In genomic region chr10:92087750-92088395, GRCh38 we compare ENCODE assay signal across 8 cellular contexts.
DNase-seq lines count a peak whose midpoint lies in the region; ATAC-seq and TF ChIP-seq lines count a peak whose summit lies in the region.

No MANE protein-coding gene starts in this region.

- no peak for TF ChIP-seq POLR2A in right lobe of liver (IDR thresholded peaks at IDR 0.05)

- no peaks in the 10 kb centered on the region for H3K27me3 Mint-ChIP-seq in CD4-positive, CD25-positive, alpha-beta regulatory T cell

- no peaks in the 10 kb centered on the region for H3K4me1 ChIP-seq in CD4-positive, CD25-positive, alpha-beta regulatory T cell (ENCODE audit: control insufficient read depth, insufficient read depth, low read length, poor library complexity, severe bottlenecking)
- H3K4me1 ChIP-seq in right lobe of liver: peaks cover 0 to 34% (median 4%) of the 10 kb centered on the region in 4 donors

- intact Hi-C loops in right lobe of liver (cut with DNase I): loop anchor here in 1 of 2 donors (10.0 kb wide), 1 partner anchor 357 kb away; no protein-coding TSS in a partner anchor

- peak; percentile 25 to 80 (median 50) for DNase-seq in CD4-positive, CD25-positive, alpha-beta regulatory T cell
- DNase-seq in GM19240 (ENCODE audit: insufficient read length, low spot score): peak; percentile 49
- peak; percentile 57 for DNase-seq in NCI-H446 treated with DMSO at 0.1 percent for 48 hours (lab: John Stamatoyannopoulos, UW)
- DNase-seq in activated CD4-positive, alpha-beta T cell treated with anti-CD3 and anti-CD28 coated beads for 1 hour: peak; percentile 17
- DNase-seq in dermis blood vessel endothelial cell: peak; percentile 91
- peak in 2 of 3 donors; percentile 44 to 75 for DNase-seq in right lobe of liver
- peak; percentile 4 to 26 for DNase-seq in stimulated activated CD8-positive, alpha-beta memory T cell treated with anti-CD3 and anti-CD28 coated beads, Interleukin-2, amount 100 ng/mL, for 48 hours (ENCODE audit: low read depth in 2 of 2)

- no peak overlapping the region for H3K4me3 Mint-ChIP-seq in CD4-positive, CD25-positive, alpha-beta regulatory T cell

- H3K27ac ChIP-seq in CD4-positive, CD25-positive, alpha-beta regulatory T cell (ENCODE audit: insufficient read depth, low read length, poor library complexity, severe bottlenecking): no peak overlapping the region
- H3K27ac ChIP-seq in right lobe of liver: peak overlapping the region in 1 of 3 donors; percentile 33

- peak; percentile 83 to 88 for ATAC-seq in CD4-positive, CD25-positive, alpha-beta regulatory T cell (ENCODE audit: low read depth in 2 of 2)
- ATAC-seq in HG03342 (IDR thresholded peaks at IDR 0.05; ENCODE audit: unreplicated experiment): peak; percentile 96
- ATAC-seq in right lobe of liver: peak; percentile 79 to 99 (median 98)

- H3K9me3 Mint-ChIP-seq in CD4-positive, CD25-positive, alpha-beta regulatory T cell: no peaks in the 10 kb centered on the region

- no peaks in the 10 kb centered on the region for H3K36me3 ChIP-seq in CD4-positive, CD25-positive, alpha-beta regulatory T cell (ENCODE audit: control insufficient read depth, insufficient read depth, low read length)
- peaks cover 0 to 51% (median 0%) of the 10 kb centered on the region in 4 donors for H3K36me3 ChIP-seq in right lobe of liver

- H3K27me3 ChIP-seq in CD4-positive, CD25-positive, alpha-beta regulatory T cell (ENCODE audit: control insufficient read depth, insufficient read depth, low read length): no peaks in the 10 kb centered on the region
- no peaks in the 10 kb centered on the region for H3K27me3 ChIP-seq in right lobe of liver

- no peaks in the 10 kb centered on the region for H3K9me3 ChIP-seq in CD4-positive, CD25-positive, alpha-beta regulatory T cell (ENCODE audit: control insufficient read depth in 2 of 2, low read length in 2 of 2)
- no peaks in the 10 kb centered on the region for H3K9me3 ChIP-seq in right lobe of liver

- H3K4me1 Mint-ChIP-seq in CD4-positive, CD25-positive, alpha-beta regulatory T cell: peaks cover 0 to 4% (median 1%) of the 10 kb centered on the region in 4 donors

- no peaks in the 10 kb centered on the region for H3K36me3 Mint-ChIP-seq in CD4-positive, CD25-positive, alpha-beta regulatory T cell

- no peak overlapping the region for H3K4me3 ChIP-seq in CD4-positive, CD25-positive, alpha-beta regulatory T cell (ENCODE audit: low read depth, low read length)
- H3K4me3 ChIP-seq in right lobe of liver: no peak overlapping the region

- WGBS in right lobe of liver (ENCODE audit: insufficient coverage, low coverage, low lambda C conversion rate, missing lambda C conversion rate): 3% methylated on average over 7 of the region's 7 CpGs

- peak; percentile 55 to 97 (median 75) for TF ChIP-seq CTCF in right lobe of liver (IDR thresholded peaks at IDR 0.05)

- peak overlapping the region in 2 of 3 donors; percentile 62 to 72 for H3K27ac Mint-ChIP-seq in CD4-positive, CD25-positive, alpha-beta regulatory T cell

Comparison
In these comparisons a context has a peak if more than half of its experiments do, and no peak if none do; other contexts are left out.
1. DNase-seq: peak in every context shown above with its lines; median percentile 91 in dermis blood vessel endothelial cell; 60 in right lobe of liver; 57 in NCI-H446 treated with DMSO at 0.1 percent for 48 hours; 50 in CD4-positive, CD25-positive, alpha-beta regulatory T cell; 49 in GM19240; 17 in activated CD4-positive, alpha-beta T cell treated with anti-CD3 and anti-CD28 coated beads for 1 hour; 15 in stimulated activated CD8-positive, alpha-beta memory T cell treated with anti-CD3 and anti-CD28 coated beads, Interleukin-2, amount 100 ng/mL, for 48 hours.